Comparison of ENCODE assay signal across 12 cellular contexts in genomic region chr19:37980419-37980975, GRCh38.
DNase-seq lines count a peak whose midpoint lies in the region; ATAC-seq and TF ChIP-seq lines count a peak whose summit lies in the region.
"Had no signal": no experiment of that assay in that cellular context is flagged by ENCODE, and none has a peak within 500 bp of the region (broad histone marks: within the 10 kb centered on the region; RNA-seq: fewer than 3 reads in every experiment).

No MANE protein-coding gene starts in this region.

- no peak for ATAC-seq in T-helper 17 cell
- no peak for ATAC-seq in stimulated activated memory B cell treated with anti-CD40 and anti-IgM and Interleukin-4, amounts not matched to agents 10 μg/mL and 1 μg/mL and 100 μg/mL, for 72 hours
- no peak for ATAC-seq in naive thymus-derived CD4-positive, alpha-beta T cell
- ATAC-seq in HG03521 (IDR thresholded peaks at IDR 0.05; ENCODE audit: unreplicated experiment), result no peak
- ATAC-seq: activated naive CD8-positive, alpha-beta T cell treated with anti-CD3 and anti-CD28 coated beads, Interleukin-2, amount 50 U/mL, for 24 hours had no signal

- no peaks in the 10 kb centered on the region for H3K27me3 Mint-ChIP-seq in T-helper 17 cell
- H3K27me3 Mint-ChIP-seq in stimulated activated memory B cell treated with anti-CD40 and anti-IgM and Interleukin-4, amounts not matched to agents 10 μg/mL and 1 μg/mL and 100 μg/mL, for 72 hours, result no peaks in the 10 kb centered on the region
- no peaks in the 10 kb centered on the region for H3K27me3 Mint-ChIP-seq in naive thymus-derived CD4-positive, alpha-beta T cell
- H3K27me3 Mint-ChIP-seq: activated naive CD8-positive, alpha-beta T cell treated with anti-CD3 and anti-CD28 coated beads, Interleukin-2, amount 50 U/mL, for 24 hours had no signal

- no peaks in the 10 kb centered on the region for H3K4me1 ChIP-seq in naive thymus-derived CD4-positive, alpha-beta T cell (ENCODE audit: control insufficient read depth in 2 of 2, insufficient read depth in 2 of 2, low read length in 2 of 2)

- peak overlapping the region; percentile 28 for H3K4me3 ChIP-seq in GM12865 (ENCODE audit: low read depth, low read length)
- no peak overlapping the region for H3K4me3 ChIP-seq in naive thymus-derived CD4-positive, alpha-beta T cell (ENCODE audit: low read length)

- intact Hi-C loops in posterior cingulate gyrus (cut with DNase I), result no loop called here
- intact Hi-C loops in naive thymus-derived CD4-positive, alpha-beta T cell (cut with micrococcal nuclease), result no loop called here

- H3K27ac Mint-ChIP-seq in T-helper 17 cell, result no peak overlapping the region
- H3K27ac Mint-ChIP-seq in stimulated activated memory B cell treated with anti-CD40 and anti-IgM and Interleukin-4, amounts not matched to agents 10 μg/mL and 1 μg/mL and 100 μg/mL, for 72 hours, result peak overlapping the region; percentile 95
- H3K27ac Mint-ChIP-seq in naive thymus-derived CD4-positive, alpha-beta T cell, result peak overlapping the region in 2 of 9 donors; percentile 25 to 38
- H3K27ac Mint-ChIP-seq: activated naive CD8-positive, alpha-beta T cell treated with anti-CD3 and anti-CD28 coated beads, Interleukin-2, amount 50 U/mL, for 24 hours; T-helper 1 cell treated with Interleukin-12 subunit alpha and Interleukin-12 subunit beta and Interleukin-4 antibody, amounts not matched to agents 30 μg/mL and 1 μg/mL, for 36 hours had no signal

- H3K27ac ChIP-seq in naive thymus-derived CD4-positive, alpha-beta T cell (ENCODE audit: low read depth, low read length), result no peak overlapping the region

- TF ChIP-seq CTCF in GM12865 (IDR thresholded peaks at IDR 0.05; ENCODE audit: insufficient read depth, low read depth, low read length, missing control alignments), result no peak

- H3K9me3 ChIP-seq in T-helper 17 cell (ENCODE audit: control insufficient read depth, low read length, poor library complexity, severe bottlenecking), result no peaks in the 10 kb centered on the region
- no peaks in the 10 kb centered on the region for H3K9me3 ChIP-seq in naive thymus-derived CD4-positive, alpha-beta T cell (ENCODE audit: control insufficient read depth in 2 of 3, low read length in 3 of 3)

- no peaks in the 10 kb centered on the region for H3K27me3 ChIP-seq in naive thymus-derived CD4-positive, alpha-beta T cell (ENCODE audit: control insufficient read depth in 2 of 2, insufficient read depth in 2 of 2, low read length in 2 of 2)

- DNase-seq in GM12865 (ENCODE audit: low read depth) (peak; percentile 21), T-helper 17 cell (no peak), left kidney (ENCODE audit: low read depth, low spot score) (peak; percentile 63), posterior cingulate gyrus (no peak), NCI-H1417 (lab: John Stamatoyannopoulos, UW) (no peak)
- no peak for DNase-seq in naive thymus-derived CD4-positive, alpha-beta T cell
- DNase-seq: activated naive CD8-positive, alpha-beta T cell treated with anti-CD3 and anti-CD28 coated beads, Interleukin-2, amount 50 U/mL, for 24 hours; hippocampal formation; stimulated activated naive CD4-positive, alpha-beta T cell treated with Interleukin-2 at 50 U/mL for 16 hours had no signal

- H3K4me1 Mint-ChIP-seq in T-helper 17 cell, result peaks cover 13% of the 10 kb centered on the region
- H3K4me1 Mint-ChIP-seq in stimulated activated memory B cell treated with anti-CD40 and anti-IgM and Interleukin-4, amounts not matched to agents 10 μg/mL and 1 μg/mL and 100 μg/mL, for 72 hours, result peaks cover 84% of the 10 kb centered on the region
- H3K4me1 Mint-ChIP-seq in naive thymus-derived CD4-positive, alpha-beta T cell, result peaks cover 0 to 21% (median 14%) of the 10 kb centered on the region in 7 donors

- peak overlapping the region; percentile 52 for H3K4me3 Mint-ChIP-seq in T-helper 17 cell
- peak overlapping the region; percentile 59 for H3K4me3 Mint-ChIP-seq in stimulated activated memory B cell treated with anti-CD40 and anti-IgM and Interleukin-4, amounts not matched to agents 10 μg/mL and 1 μg/mL and 100 μg/mL, for 72 hours
- no peak overlapping the region for H3K4me3 Mint-ChIP-seq in naive thymus-derived CD4-positive, alpha-beta T cell
- H3K4me3 Mint-ChIP-seq: activated naive CD8-positive, alpha-beta T cell treated with anti-CD3 and anti-CD28 coated beads, Interleukin-2, amount 50 U/mL, for 24 hours; T-helper 1 cell treated with Interleukin-12 subunit alpha and Interleukin-12 subunit beta and Interleukin-4 antibody, amounts not matched to agents 30 μg/mL and 1 μg/mL, for 36 hours had no signal

- H3K36me3 ChIP-seq in naive thymus-derived CD4-positive, alpha-beta T cell (ENCODE audit: control insufficient read depth in 2 of 3, insufficient read depth in 3 of 3, low read length in 3 of 3), result no peaks in the 10 kb centered on the region

- POLR2A ChIA-PET in naive thymus-derived CD4-positive, alpha-beta T cell (lab: Charles Lee), result no interaction called here

- no peaks in the 10 kb centered on the region for H3K9me3 Mint-ChIP-seq in stimulated activated memory B cell treated with anti-CD40 and anti-IgM and Interleukin-4, amounts not matched to agents 10 μg/mL and 1 μg/mL and 100 μg/mL, for 72 hours
- peaks cover 0 to 2% (median 0%) of the 10 kb centered on the region in 11 donors for H3K9me3 Mint-ChIP-seq in naive thymus-derived CD4-positive, alpha-beta T cell
- H3K9me3 Mint-ChIP-seq: activated naive CD8-positive, alpha-beta T cell treated with anti-CD3 and anti-CD28 coated beads, Interleukin-2, amount 50 U/mL, for 24 hours had no signal

- CTCF ChIA-PET in naive thymus-derived CD4-positive, alpha-beta T cell (lab: Charles Lee), result no interaction called here

- H3K36me3 Mint-ChIP-seq in T-helper 17 cell (ENCODE audit: low read depth), result peaks cover 2% of the 10 kb centered on the region
- peaks cover 16% of the 10 kb centered on the region for H3K36me3 Mint-ChIP-seq in stimulated activated memory B cell treated with anti-CD40 and anti-IgM and Interleukin-4, amounts not matched to agents 10 μg/mL and 1 μg/mL and 100 μg/mL, for 72 hours
- H3K36me3 Mint-ChIP-seq in naive thymus-derived CD4-positive, alpha-beta T cell, result peaks cover 0 to 10% (median 4%) of the 10 kb centered on the region in 5 donors

Comparison
In these comparisons a context has a peak if more than half of its experiments do, and no peak if none do; other contexts are left out.
1. DNase-seq: peak in GM12865 (single experiment) and left kidney (single experiment); none in T-helper 17 cell (0 of 3), posterior cingulate gyrus (0 of 10), NCI-H1417 (0 of 3) and naive thymus-derived CD4-positive, alpha-beta T cell (0 of 9).
2. H3K4me3 Mint-ChIP-seq: peak in T-helper 17 cell (single experiment) and stimulated activated memory B cell treated with anti-CD40 and anti-IgM and Interleukin-4, amounts not matched to agents 10 μg/mL and 1 μg/mL and 100 μg/mL, for 72 hours (single experiment); none in naive thymus-derived CD4-positive, alpha-beta T cell (0 of 10).